8 cellular contexts compared by ENCODE assay signal in the genomic region with DNA sequence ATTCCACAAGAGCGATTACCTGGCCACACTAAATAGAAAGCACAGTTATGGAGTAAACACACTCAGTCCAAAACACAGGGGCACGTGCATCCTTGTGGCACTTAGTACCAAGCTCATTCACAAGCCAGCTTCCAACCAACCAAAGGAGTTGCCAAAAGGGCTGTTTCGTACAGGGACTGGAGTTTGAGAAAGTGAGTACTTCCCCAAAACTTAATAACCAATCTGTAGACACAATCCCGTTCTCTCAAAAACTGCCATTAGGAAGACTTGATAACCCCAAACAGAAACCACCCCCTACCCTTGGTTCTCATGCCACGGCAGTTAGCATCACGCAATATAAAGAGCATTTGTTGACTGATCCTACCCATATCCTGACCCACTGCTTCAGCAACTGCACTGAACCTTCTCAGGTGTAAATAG.
DNase-seq lines count a peak whose midpoint lies in the region; FAIRE-seq and TF ChIP-seq lines count a peak whose summit lies in the region.

No MANE protein-coding gene starts in this region.

- no peak for DNase-seq in activated naive CD4-positive, alpha-beta T cell treated with anti-CD3 and anti-CD28 coated beads, Interleukin-2, amount 10 ng/mL, durations not matched to agents 7 days and 5 days
- DNase-seq in activated naive CD4-positive, alpha-beta T cell (lab: John Stamatoyannopoulos, UW) = no peak
- DNase-seq in mesothelial cell of epicardium (ENCODE audit: low spot score in 2 of 2, unreplicated experiment in 2 of 2) (no peak), urothelium cell line (ENCODE audit: low spot score) (peak; percentile 30), NCI-H2171 treated with DMSO at 0.1 percent for 48 hours (lab: John Stamatoyannopoulos, UW) (no peak)
- DNase-seq in central memory CD4-positive, alpha-beta T cell = no peak

- no peaks in the 10 kb centered on the region for H3K9me3 Mint-ChIP-seq in activated naive CD4-positive, alpha-beta T cell treated with anti-CD3 and anti-CD28 coated beads, Interleukin-2, amount 10 ng/mL, durations not matched to agents 7 days and 5 days
- H3K9me3 Mint-ChIP-seq in mesothelial cell of epicardium = no peaks in the 10 kb centered on the region

- CTCF ChIA-PET in activated naive CD4-positive, alpha-beta T cell treated with anti-CD3 and anti-CD28 coated beads, Interleukin-2, amount 10 ng/mL, durations not matched to agents 7 days and 5 days (lab: Charles Lee) = interaction anchor here (1.4 kb wide), 1 partner anchor 105 kb away, joined by 3 read pairs; no protein-coding TSS in a partner anchor

- H3K4me1 Mint-ChIP-seq in activated naive CD4-positive, alpha-beta T cell treated with anti-CD3 and anti-CD28 coated beads, Interleukin-2, amount 10 ng/mL, durations not matched to agents 7 days and 5 days = peaks cover 36% of the 10 kb centered on the region
- H3K4me1 Mint-ChIP-seq in mesothelial cell of epicardium = peaks cover 9% of the 10 kb centered on the region

- no peak for FAIRE-seq in urothelium cell line (lab: Jason Lieb, UNC)

- H2AFZ ChIP-seq in OCI-LY1 (ENCODE audit: low read length) = no peak overlapping the region

- peaks cover 2% of the 10 kb centered on the region; the same call in 1 of the 2 replicates for H4K20me1 ChIP-seq in OCI-LY1 (ENCODE audit: insufficient read depth, low read length)

- no peaks in the 10 kb centered on the region for H3K9me2 ChIP-seq in OCI-LY1 (ENCODE audit: low read depth, low read length)

- TF ChIP-seq CTCF in OCI-LY1 (IDR thresholded peaks at IDR 0.05; ENCODE audit: low read length) = no peak
- no peak for TF ChIP-seq CTCF in mesothelial cell of epicardium (IDR thresholded peaks at IDR 0.05; ENCODE audit: unreplicated experiment)

- H3K4me3 Mint-ChIP-seq in activated naive CD4-positive, alpha-beta T cell treated with anti-CD3 and anti-CD28 coated beads, Interleukin-2, amount 10 ng/mL, durations not matched to agents 7 days and 5 days = peak overlapping the region; percentile 84
- peak overlapping the region; percentile 68 for H3K4me3 Mint-ChIP-seq in mesothelial cell of epicardium

- whole genome bisulfite sequencing in ectodermal cell, 2 experiments = 57 to 63% methylated on average over 6 of the region's 6 CpGs

- no peaks in the 10 kb centered on the region for H3K27me3 ChIP-seq in OCI-LY1 (ENCODE audit: insufficient read depth, low read length)
- H3K27me3 ChIP-seq in ectodermal cell (ENCODE audit: control insufficient read depth, insufficient read depth, low read length, poor library complexity, severe bottlenecking) = peaks cover 23% of the 10 kb centered on the region

- peaks cover 4% of the 10 kb centered on the region for H3K27me3 Mint-ChIP-seq in activated naive CD4-positive, alpha-beta T cell treated with anti-CD3 and anti-CD28 coated beads, Interleukin-2, amount 10 ng/mL, durations not matched to agents 7 days and 5 days
- H3K27me3 Mint-ChIP-seq in mesothelial cell of epicardium (ENCODE audit: low read depth) = peaks cover 13% of the 10 kb centered on the region

- peak overlapping the region; percentile 19; the same call in 1 of the 2 replicates for H3K9ac ChIP-seq in OCI-LY1 (ENCODE audit: low read length)

- H3K27ac Mint-ChIP-seq in activated naive CD4-positive, alpha-beta T cell treated with anti-CD3 and anti-CD28 coated beads, Interleukin-2, amount 10 ng/mL, durations not matched to agents 7 days and 5 days = peak overlapping the region; percentile 34
- H3K27ac Mint-ChIP-seq in mesothelial cell of epicardium = no peak overlapping the region

- peaks cover 20% of the 10 kb centered on the region for H3K4me1 ChIP-seq in OCI-LY1 (ENCODE audit: insufficient read depth, low read length, severe bottlenecking)
- H3K4me1 ChIP-seq in ectodermal cell (ENCODE audit: control insufficient read depth, insufficient read depth, low read length) = peaks cover 4% of the 10 kb centered on the region

- H3K9me3 ChIP-seq in OCI-LY1 (ENCODE audit: low read length) = no peaks in the 10 kb centered on the region
- no peaks in the 10 kb centered on the region for H3K9me3 ChIP-seq in ectodermal cell (ENCODE audit: control insufficient read depth, low read length)

- peak overlapping the region; percentile 57 for H3K4me3 ChIP-seq in OCI-LY1 (ENCODE audit: low read depth, low read length, poor library complexity, severe bottlenecking)
- H3K4me3 ChIP-seq in ectodermal cell (ENCODE audit: insufficient read depth, low read depth, low read length) = peak overlapping the region; percentile 61

- H3F3A ChIP-seq in OCI-LY1 (ENCODE audit: insufficient read depth, low read length) = no peaks in the 10 kb centered on the region

- H3K36me3 ChIP-seq in OCI-LY1 (ENCODE audit: insufficient read depth, low read length) (no peaks in the 10 kb centered on the region), ectodermal cell (ENCODE audit: control insufficient read depth, insufficient read depth, low read length) (no peaks in the 10 kb centered on the region)

- H3K36me3 Mint-ChIP-seq in activated naive CD4-positive, alpha-beta T cell treated with anti-CD3 and anti-CD28 coated beads, Interleukin-2, amount 10 ng/mL, durations not matched to agents 7 days and 5 days = peaks cover 2% of the 10 kb centered on the region
- H3K36me3 Mint-ChIP-seq in mesothelial cell of epicardium = no peaks in the 10 kb centered on the region

- no peaks in the 10 kb centered on the region for H3K79me2 ChIP-seq in OCI-LY1 (ENCODE audit: insufficient read depth, low read length)

- H3K27ac ChIP-seq in OCI-LY1 (ENCODE audit: low read depth, low read length, poor library complexity, severe bottlenecking) (no peak overlapping the region), ectodermal cell (ENCODE audit: insufficient read depth, low read depth, low read length, poor library complexity, severe bottlenecking) (no peak overlapping the region)

- H3K4me2 ChIP-seq in OCI-LY1 (ENCODE audit: low read length) = peak overlapping the region; percentile 72
